ENCODE assay signal across 18 cellular contexts in the genomic region with DNA sequence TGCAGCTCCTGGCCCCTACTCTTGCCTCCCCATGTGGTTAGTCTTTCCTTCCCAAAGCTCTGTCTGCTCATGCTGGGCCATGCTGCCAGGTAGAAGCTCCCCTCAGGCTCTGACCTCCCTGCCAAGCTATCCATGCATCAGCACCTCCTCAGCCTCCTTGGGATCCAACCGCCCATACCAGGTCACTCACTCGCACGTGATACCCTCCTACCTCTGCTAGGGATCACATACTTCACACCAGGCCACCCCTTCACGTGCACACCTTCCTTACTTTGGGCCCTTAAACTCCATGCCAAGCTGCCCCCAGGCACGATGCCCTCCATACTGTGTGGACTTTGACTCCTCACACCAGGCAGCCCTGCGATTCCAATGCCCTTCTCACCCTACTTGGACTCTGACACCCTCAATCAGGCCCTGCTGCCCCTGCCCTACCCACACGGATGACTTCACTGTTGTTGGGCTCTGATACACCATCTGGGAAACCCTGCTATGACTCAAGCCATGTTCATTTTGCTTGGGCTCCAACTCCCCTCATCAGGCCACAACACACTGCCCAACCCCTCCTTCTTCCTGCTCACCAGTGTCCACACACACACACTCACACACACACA. TPM values are rescaled to one million over a fixed set of nuclear protein-coding genes. Genes with fewer than 3 reads are reported as not detected.
A peak's percentile ranks its signal among the peaks of the same experiment; 100 is the strongest.
DNase-seq lines count a peak whose midpoint lies in the region; ATAC-seq and TF ChIP-seq lines count a peak whose summit lies in the region.
"Had no signal": no experiment of that assay in that cellular context is flagged by ENCODE, and none has a peak within 500 bp of the region (broad histone marks: within the 10 kb centered on the region; RNA-seq: fewer than 3 reads in every experiment).

No MANE protein-coding gene starts in this region.

- DNase-seq in AG08396 (ENCODE audit: low spot score) (peak; percentile 17), M059J (ENCODE audit: low read depth) (peak; percentile 62), choroid plexus epithelial cell (ENCODE audit: low read depth) (peak; percentile 46), left lung (no peak), NCI-H1694 treated with DMSO at 0.1 percent for 48 hours (lab: John Stamatoyannopoulos, UW) (no peak)
- DNase-seq: activated CD8-positive, alpha-beta T cell treated with anti-CD3 and anti-CD28 coated beads, Interleukin-2, amount 10 ng/mL, durations not matched to agents 7 days and 5 days; activated gamma-delta T cell; caudate nucleus; DMS153; erythroblast; NCI-H1105; NCI-H524; stimulated activated CD4-positive, alpha-beta T cell treated with anti-CD3 and anti-CD28 coated beads, Interleukin-2, amount 100 ng/mL, for 48 hours; upper lobe of right lung had no signal

- ATAC-seq in left lung (peak; percentile 23), HG03108 (IDR thresholded peaks at IDR 0.05; ENCODE audit: unreplicated experiment) (no peak), GM21360 (IDR thresholded peaks at IDR 0.05; ENCODE audit: unreplicated experiment) (no peak), HG03175 (IDR thresholded peaks at IDR 0.05; ENCODE audit: unreplicated experiment) (no peak)
- ATAC-seq: activated CD8-positive, alpha-beta T cell treated with anti-CD3 and anti-CD28 coated beads, Interleukin-2, amount 10 ng/mL, durations not matched to agents 7 days and 5 days; Right ventricle myocardium inferior; upper lobe of right lung had no signal

- H3K36me3 ChIP-seq in left lung, result peaks cover 0 to 40% of the 10 kb centered on the region in 2 donors

- H3K27me3 ChIP-seq in left lung, result no peaks in the 10 kb centered on the region
- H3K27me3 ChIP-seq: upper lobe of right lung had no signal

- H3K27ac ChIP-seq in left lung, result no peak overlapping the region
- H3K27ac ChIP-seq: upper lobe of right lung had no signal

- no peak for TF ChIP-seq CTCF in choroid plexus epithelial cell (conservative IDR thresholded peaks at IDR 0.05; ENCODE audit: low read depth, low read length)
- no peak for TF ChIP-seq CTCF in left lung (IDR thresholded peaks at IDR 0.05)

- no peak overlapping the region for H3K4me3 ChIP-seq in choroid plexus epithelial cell (ENCODE audit: low read depth, low read length)
- H3K4me3 ChIP-seq in left lung, result no peak overlapping the region
- H3K4me3 ChIP-seq: upper lobe of right lung had no signal

- intact Hi-C loops in left lung (cut with DNase I), result no loop called here

- H3K9me3 ChIP-seq in left lung, result peaks cover 0 to 38% of the 10 kb centered on the region in 2 donors

- no peaks in the 10 kb centered on the region for H3K4me1 ChIP-seq in left lung
- H3K4me1 ChIP-seq: upper lobe of right lung had no signal

RNA-seq across cellular contexts. Expression of gene ZNF483, which starts 34.1 kb away (rescaled TPM):
- 0.59 and 2.4 TPM in 2 replicates for total RNA-seq in M059J (2014; rRNA removed; shearing (Covaris generic))
- 1 to 10 TPM; 5.2 to 7.5 TPM for total RNA-seq in left lung

RNA-seq across cellular contexts. Expression of gene PTGR1, which starts 40.3 kb away (rescaled TPM):
- total RNA-seq in M059J (2014; rRNA removed; shearing (Covaris generic)), result 102 and 111 TPM in 2 replicates
- total RNA-seq in left lung, result 10 to 100 TPM; 51.5 to 63.9 TPM
- total RNA-seq: activated CD8-positive, alpha-beta T cell treated with anti-CD3 and anti-CD28 coated beads, Interleukin-2, amount 10 ng/mL, durations not matched to agents 7 days and 5 days had no signal

Comparison
In these comparisons a context has a peak if more than half of its experiments do, and no peak if none do; other contexts are left out.
1. DNase-seq: peak in AG08396 (single experiment), M059J (single experiment) and choroid plexus epithelial cell (single experiment); none in left lung (0 of 2) and NCI-H1694 treated with DMSO at 0.1 percent for 48 hours (single experiment).